ENCODE assay signal across 8 cellular contexts in the genomic region with DNA sequence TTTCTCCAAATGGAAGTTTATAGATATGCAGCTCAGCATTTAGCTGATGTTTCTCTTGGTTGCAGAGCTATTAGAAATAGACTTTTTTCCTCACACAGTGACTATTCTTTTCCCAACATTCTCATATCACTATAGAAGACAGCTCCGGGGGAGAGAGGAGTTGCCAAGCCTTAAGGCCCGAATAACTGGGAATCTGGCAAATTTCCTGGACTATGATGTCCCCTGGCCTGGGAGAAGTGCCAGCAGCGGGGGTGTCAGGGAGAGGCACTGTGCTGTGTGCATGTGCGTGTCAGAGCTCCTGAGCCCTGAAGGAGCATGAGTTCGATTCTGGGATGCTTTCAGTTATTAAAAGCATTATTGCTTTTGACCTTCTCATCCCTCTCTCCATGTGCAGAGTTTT.
DNase-seq lines count a peak whose midpoint lies in the region; ATAC-seq and TF ChIP-seq lines count a peak whose summit lies in the region.

No MANE protein-coding gene starts in this region.

- POLR2A ChIA-PET in activated CD8-positive, alpha-beta T cell treated with anti-CD3 and anti-CD28 coated beads, Interleukin-2, amount 10 ng/mL, durations not matched to agents 7 days and 5 days (lab: Charles Lee) = interaction anchor here (0.7 to 1.2 kb wide), 2 partner anchors 12 to 449 kb away, joined by 3 read pairs; no protein-coding TSS in a partner anchor

- peak overlapping the region; percentile 89 for H3K27ac Mint-ChIP-seq in HFFc6
- no peak overlapping the region for H3K27ac Mint-ChIP-seq in activated CD8-positive, alpha-beta T cell treated with anti-CD3 and anti-CD28 coated beads, Interleukin-2, amount 10 ng/mL, durations not matched to agents 7 days and 5 days

- no peaks in the 10 kb centered on the region for H3K36me3 ChIP-seq in body of pancreas (replicated peaks in 1 of 2; ENCODE audit: insufficient read depth in 1 of 2, low read depth in 2 of 2)
- H3K36me3 ChIP-seq in testis (ENCODE audit: low read depth, missing control alignments) = no peaks in the 10 kb centered on the region

- no peaks in the 10 kb centered on the region for H3K9me3 Mint-ChIP-seq in HFFc6
- no peaks in the 10 kb centered on the region for H3K9me3 Mint-ChIP-seq in activated CD8-positive, alpha-beta T cell treated with anti-CD3 and anti-CD28 coated beads, Interleukin-2, amount 10 ng/mL, durations not matched to agents 7 days and 5 days (ENCODE audit: insufficient read depth)

- peaks cover under 1% of the 10 kb centered on the region; the same call in 1 of the 2 replicates for H3K36me3 Mint-ChIP-seq in HFFc6 (ENCODE audit: low read depth)
- H3K36me3 Mint-ChIP-seq in activated CD8-positive, alpha-beta T cell treated with anti-CD3 and anti-CD28 coated beads, Interleukin-2, amount 10 ng/mL, durations not matched to agents 7 days and 5 days (ENCODE audit: low read depth) = no peaks in the 10 kb centered on the region

- TF ChIP-seq CTCF in HFFc6 (IDR thresholded peaks at IDR 0.05) (no peak), body of pancreas (IDR thresholded peaks at IDR 0.05) (no peak), testis (IDR thresholded peaks at IDR 0.05) (no peak)

- H3K9me3 ChIP-seq in body of pancreas (no peaks in the 10 kb centered on the region), testis (no peaks in the 10 kb centered on the region)

- H3K4me3 ChIP-seq in body of pancreas (no peak overlapping the region), testis (no peak overlapping the region)

- H3K27ac ChIP-seq in body of pancreas (peak overlapping the region in 3 of 4 donors; percentile 15 to 63 (median 47)), testis (peak overlapping the region; percentile 31 to 78)

- H3K4me3 Mint-ChIP-seq in HFFc6 = peak overlapping the region; percentile 36
- H3K4me3 Mint-ChIP-seq in activated CD8-positive, alpha-beta T cell treated with anti-CD3 and anti-CD28 coated beads, Interleukin-2, amount 10 ng/mL, durations not matched to agents 7 days and 5 days = no peak overlapping the region

- ATAC-seq in body of pancreas = peak; percentile 68
- no peak for ATAC-seq in HG03135 (IDR thresholded peaks at IDR 0.05; ENCODE audit: unreplicated experiment)
- no peak for ATAC-seq in GM19467 (IDR thresholded peaks at IDR 0.05; ENCODE audit: unreplicated experiment)
- ATAC-seq in activated CD8-positive, alpha-beta T cell treated with anti-CD3 and anti-CD28 coated beads, Interleukin-2, amount 10 ng/mL, durations not matched to agents 7 days and 5 days = no peak

- H3K27me3 Mint-ChIP-seq in HFFc6 (ENCODE audit: insufficient read depth) = peaks cover 3% of the 10 kb centered on the region; the same call in 1 of the 2 replicates
- no peaks in the 10 kb centered on the region for H3K27me3 Mint-ChIP-seq in activated CD8-positive, alpha-beta T cell treated with anti-CD3 and anti-CD28 coated beads, Interleukin-2, amount 10 ng/mL, durations not matched to agents 7 days and 5 days (ENCODE audit: low read depth)

- H3K27me3 ChIP-seq in body of pancreas (no peaks in the 10 kb centered on the region), testis (no peaks in the 10 kb centered on the region)

- peak; percentile 85 for DNase-seq in HFFc6
- peak; percentile 66 to 77 (median 70) for DNase-seq in body of pancreas
- peak; percentile 44 for DNase-seq in inferior parietal cortex (ENCODE audit: extremely low spot score)
- peak; percentile 92 for DNase-seq in testis
- no peak for DNase-seq in effector CD4-positive, alpha-beta T cell
- no peak for DNase-seq in activated CD8-positive, alpha-beta T cell treated with anti-CD3 and anti-CD28 coated beads, Interleukin-2, amount 10 ng/mL, durations not matched to agents 7 days and 5 days

- intact Hi-C loops in body of pancreas (cut with DNase I) = no loop called here
- intact Hi-C loops in testis (cut with DNase I; ENCODE audit: low total_unique reads) = no loop called here

- CTCF ChIA-PET in activated CD8-positive, alpha-beta T cell treated with anti-CD3 and anti-CD28 coated beads, Interleukin-2, amount 10 ng/mL, durations not matched to agents 7 days and 5 days (lab: Charles Lee) = no interaction called here

- H3K4me1 Mint-ChIP-seq in HFFc6 (ENCODE audit: low read depth) = peaks cover 62% of the 10 kb centered on the region
- H3K4me1 Mint-ChIP-seq in activated CD8-positive, alpha-beta T cell treated with anti-CD3 and anti-CD28 coated beads, Interleukin-2, amount 10 ng/mL, durations not matched to agents 7 days and 5 days (ENCODE audit: low read depth) = peaks cover 11% of the 10 kb centered on the region

- TF ChIP-seq POLR2A in body of pancreas (IDR thresholded peaks at IDR 0.05) (no peak), testis (IDR thresholded peaks at IDR 0.05) (no peak)

- 5 to 17% methylated on average over 5 of the region's 5 CpGs for WGBS in body of pancreas, 2 donors
- WGBS in testis, 2 donors = 22 to 36% methylated on average over 5 of the region's 5 CpGs

- H3K4me1 ChIP-seq in body of pancreas = peaks cover 42% of the 10 kb centered on the region
- peaks cover 29% of the 10 kb centered on the region for H3K4me1 ChIP-seq in testis

Comparison
In these comparisons a context has a peak if more than half of its experiments do, and no peak if none do; other contexts are left out.
1. DNase-seq: peak in HFFc6 (single experiment), body of pancreas (4 of 4), inferior parietal cortex (single experiment) and testis (single experiment); none in effector CD4-positive, alpha-beta T cell (single experiment) and activated CD8-positive, alpha-beta T cell treated with anti-CD3 and anti-CD28 coated beads, Interleukin-2, amount 10 ng/mL, durations not matched to agents 7 days and 5 days (single experiment).